11 cellular contexts compared by ENCODE assay signal in genomic region chr12:509494-509893, GRCh38. TPM values are rescaled to one million over a fixed set of nuclear protein-coding genes. Genes with fewer than 3 reads are reported as not detected.
A peak's percentile ranks its signal among the peaks of the same experiment; 100 is the strongest.
DNase-seq lines count a peak whose midpoint lies in the region; ATAC-seq and TF ChIP-seq lines count a peak whose summit lies in the region.
"Had no signal": no experiment of that assay in that cellular context is flagged by ENCODE, and none has a peak within 500 bp of the region (broad histone marks: within the 10 kb centered on the region; RNA-seq: fewer than 3 reads in every experiment).

No MANE protein-coding gene starts in this region.

- no peaks in the 10 kb centered on the region for H3K79me1 ChIP-seq in mesendoderm (ENCODE audit: low read length)

- peak overlapping the region; percentile 24 for H4K5ac ChIP-seq in mesendoderm (ENCODE audit: low read length)

- no peaks in the 10 kb centered on the region for H3K36me3 ChIP-seq in mesendoderm (ENCODE audit: control insufficient read depth, insufficient read depth, low read length)

- H3K9ac ChIP-seq in mesendoderm (ENCODE audit: low read length), result peak overlapping the region; percentile 23

- DNase-seq in epithelial cell of esophagus (ENCODE audit: low read depth) (peak; percentile 71), mesendoderm (peak; percentile 79), G401 (ENCODE audit: low spot score) (no peak), Ammon's horn (ENCODE audit: low spot score) (no peak), SHP77 treated with DMSO at 0.1 percent for 48 hours (lab: John Stamatoyannopoulos, UW) (no peak)
- DNase-seq: activated CD8-positive, alpha-beta memory T cell treated with anti-CD3 and anti-CD28 coated beads, Interleukin-2, amount 50 U/mL, for 4 hours; stimulated activated CD4-positive, alpha-beta T cell treated with anti-CD3 and anti-CD28 coated beads, Interleukin-4, amount 100 ng/mL, for 4 hours had no signal

- in situ Hi-C loops in G401 (cut with HindIII; ENCODE audit: low sequenced_read_pairs), result no loop called here

- no peak overlapping the region for H2BK120ac ChIP-seq in mesendoderm (ENCODE audit: low read depth, low read length)

- TF ChIP-seq EP300 in Ishikawa (IDR thresholded peaks at IDR 0.05; ENCODE audit: borderline replicate concordance), result peak; percentile 65

- H3K4me3 ChIP-seq in epithelial cell of esophagus (ENCODE audit: low read length), result no peak overlapping the region
- H3K4me3 ChIP-seq in mesendoderm (ENCODE audit: low read length), result no peak overlapping the region
- H3K4me3 ChIP-seq: coronary artery had no signal

- no peak for TF ChIP-seq RAD21 in Ishikawa (IDR thresholded peaks at IDR 0.05; ENCODE audit: low read depth)

- ATAC-seq in GM19035 (IDR thresholded peaks at IDR 0.05; ENCODE audit: unreplicated experiment), result no peak

- TF ChIP-seq CTCF in C4-2B (conservative IDR thresholded peaks at IDR 0.05) (no peak), epithelial cell of esophagus (IDR thresholded peaks at IDR 0.05; ENCODE audit: insufficient read depth, low read depth, low read length, missing control alignments) (no peak)

- no peak overlapping the region for H3K23ac ChIP-seq in mesendoderm (ENCODE audit: low read length)

- no peak overlapping the region for H3K4ac ChIP-seq in mesendoderm (ENCODE audit: low read depth, low read length)

- H3K27me3 ChIP-seq in mesendoderm (ENCODE audit: insufficient read depth, low read length, poor library complexity), result no peaks in the 10 kb centered on the region

- peak overlapping the region; percentile 10 for H3K4me2 ChIP-seq in mesendoderm (ENCODE audit: low read length)

- peak overlapping the region; percentile 40 for H2AK5ac ChIP-seq in mesendoderm (ENCODE audit: low read length)

- peak overlapping the region; percentile 86 for H2BK5ac ChIP-seq in mesendoderm (ENCODE audit: low read length)

- no peaks in the 10 kb centered on the region for H3K79me2 ChIP-seq in mesendoderm (ENCODE audit: control insufficient read depth, insufficient read depth, low read length)

- no peak overlapping the region for H4K8ac ChIP-seq in mesendoderm (ENCODE audit: low read depth, low read length)

- peak overlapping the region; percentile 25 for H3K18ac ChIP-seq in mesendoderm (ENCODE audit: low read length)

- H3K4me1 ChIP-seq in mesendoderm (ENCODE audit: control insufficient read depth, low read depth, low read length), result peaks cover 18% of the 10 kb centered on the region

- H3K27ac ChIP-seq in C4-2B, result peak overlapping the region; percentile 4; the same call in 1 of the 2 replicates
- H3K27ac ChIP-seq in mesendoderm (ENCODE audit: low read depth, low read length), result peak overlapping the region; percentile 76
- H3K27ac ChIP-seq: coronary artery had no signal

- no CpG with 5 or more reads among the region's 5 CpGs for WGBS in mesendoderm (ENCODE audit: extremely low coverage, insufficient coverage, low lambda C conversion rate)

- H3K56ac ChIP-seq in mesendoderm (ENCODE audit: low read length), result peak overlapping the region; percentile 74

- H2BK15ac ChIP-seq in mesendoderm (replicated peaks; ENCODE audit: low read depth), result no peak overlapping the region

TF ChIP-seq in Ishikawa, 13 proteins besides CTCF, POLR2A, EP300 and RAD21:
- TF ChIP-seq CEBPB (IDR thresholded peaks at IDR 0.05) (no peak), TAF1 (IDR thresholded peaks at IDR 0.05; ENCODE audit: low read depth) (peak; percentile 3; the same call in 1 of the 2 replicates), NFIC (IDR thresholded peaks at IDR 0.05) (peak; percentile 31; the same call in 1 of the 2 replicates), EGR1 (IDR thresholded peaks at IDR 0.05) (no peak), FOXM1 (IDR thresholded peaks at IDR 0.05; ENCODE audit: borderline replicate concordance, low read depth) (no peak), TEAD4 (IDR thresholded peaks at IDR 0.05) (peak; percentile 67), YY1 (IDR thresholded peaks at IDR 0.05; ENCODE audit: low read depth) (no peak)
- TF ChIP-seq, protein P1, sequence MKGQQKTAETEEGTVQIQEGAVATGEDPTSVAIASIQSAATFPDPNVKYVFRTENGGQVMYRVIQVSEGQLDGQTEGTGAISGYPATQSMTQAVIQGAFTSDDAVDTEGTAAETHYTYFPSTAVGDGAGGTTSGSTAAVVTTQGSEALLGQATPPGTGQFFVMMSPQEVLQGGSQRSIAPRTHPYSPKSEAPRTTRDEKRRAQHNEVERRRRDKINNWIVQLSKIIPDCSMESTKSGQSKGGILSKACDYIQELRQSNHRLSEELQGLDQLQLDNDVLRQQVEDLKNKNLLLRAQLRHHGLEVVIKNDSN (IDR thresholded peaks at IDR 0.05), result no peak
- TF ChIP-seq, protein P2, sequence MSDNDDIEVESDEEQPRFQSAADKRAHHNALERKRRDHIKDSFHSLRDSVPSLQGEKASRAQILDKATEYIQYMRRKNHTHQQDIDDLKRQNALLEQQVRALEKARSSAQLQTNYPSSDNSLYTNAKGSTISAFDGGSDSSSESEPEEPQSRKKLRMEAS (IDR thresholded peaks at IDR 0.05), result 0 out of 2 replicates have a peak, but pooled peaks have one; percentile 19

RNA-seq across cellular contexts. Expression of gene B4GALNT3, which starts 49.8 kb away (rescaled TPM):
- 16.0 TPM for polyA plus RNA-seq in mesendoderm (2013, experiment 1 of 2)
- polyA plus RNA-seq in mesendoderm (2013, experiment 2 of 2), result 14.7 TPM
- total RNA-seq in G401 (2014; rRNA removed; shearing (Covaris generic)), result 2.3 and 2.6 TPM in 2 replicates

Comparison
In these comparisons a context has a peak if more than half of its experiments do, and no peak if none do; other contexts are left out.
1. DNase-seq: peak in epithelial cell of esophagus (single experiment) and mesendoderm (single experiment); none in G401 (single experiment), Ammon's horn (single experiment) and SHP77 treated with DMSO at 0.1 percent for 48 hours (single experiment).